ENCODE assay signal across 1 cellular context in the genomic region with DNA sequence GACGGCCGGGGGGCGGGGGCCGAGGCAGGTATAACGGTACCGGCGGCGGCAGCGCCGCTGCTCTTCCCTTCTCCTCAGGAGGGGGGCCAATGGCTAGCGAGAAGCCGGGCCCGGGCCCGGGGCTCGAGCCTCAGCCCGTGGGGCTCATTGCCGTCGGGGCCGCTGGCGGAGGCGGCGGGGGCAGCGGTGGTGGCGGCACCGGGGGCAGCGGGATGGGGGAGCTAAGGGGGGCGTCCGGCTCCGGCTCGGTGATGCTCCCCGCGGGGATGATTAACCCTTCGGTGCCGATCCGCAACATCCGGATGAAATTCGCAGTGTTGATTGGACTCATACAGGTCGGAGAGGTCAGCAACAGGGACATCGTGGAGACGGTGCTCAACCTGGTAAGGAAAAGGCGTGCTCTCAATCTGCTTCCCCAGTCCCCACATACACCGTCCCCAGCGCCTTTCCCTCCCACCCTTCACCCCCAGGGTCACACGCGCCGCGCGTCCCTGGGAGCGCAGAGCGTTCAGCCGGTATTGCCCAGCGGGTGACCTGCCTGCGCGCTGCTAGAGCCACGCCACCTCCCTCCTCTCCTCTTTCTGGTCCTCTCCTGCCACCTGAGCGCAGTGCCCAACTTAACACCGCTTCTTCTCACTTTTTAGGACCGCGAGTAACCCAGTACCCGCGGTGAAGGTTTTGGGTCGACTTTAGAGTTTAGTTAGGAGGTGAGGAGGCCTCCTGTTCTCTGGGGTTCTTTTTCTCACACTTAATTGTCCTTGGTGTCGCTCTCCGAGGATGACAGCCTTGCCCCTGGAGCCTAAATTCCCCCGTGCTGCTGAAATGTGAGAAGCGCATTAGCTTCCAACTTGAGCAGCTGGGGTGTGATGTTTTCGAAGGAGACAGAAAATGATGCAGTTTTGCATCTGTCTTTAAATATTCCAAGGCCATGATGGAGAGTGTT.
A peak's percentile ranks its signal among the peaks of the same experiment; 100 is the strongest.
TF ChIP-seq lines count a peak whose summit lies in the region.

No MANE protein-coding gene starts in this region.

TF ChIP-seq in WTC11, 78 proteins besides CTCF, POLR2A, EP300 and RAD21 (continued from another document):
- TF ChIP-seq CREM (CRISPR knock-in tag; IDR thresholded peaks at IDR 0.05): no peak
- TF ChIP-seq, protein P1, sequence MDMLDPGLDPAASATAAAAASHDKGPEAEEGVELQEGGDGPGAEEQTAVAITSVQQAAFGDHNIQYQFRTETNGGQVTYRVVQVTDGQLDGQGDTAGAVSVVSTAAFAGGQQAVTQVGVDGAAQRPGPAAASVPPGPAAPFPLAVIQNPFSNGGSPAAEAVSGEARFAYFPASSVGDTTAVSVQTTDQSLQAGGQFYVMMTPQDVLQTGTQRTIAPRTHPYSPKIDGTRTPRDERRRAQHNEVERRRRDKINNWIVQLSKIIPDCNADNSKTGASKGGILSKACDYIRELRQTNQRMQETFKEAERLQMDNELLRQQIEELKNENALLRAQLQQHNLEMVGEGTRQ (CRISPR knock-in tag; IDR thresholded peaks at IDR 0.05): 0 out of 2 replicates have a peak, but pooled peaks have one; percentile 16
- TF ChIP-seq FOXP1 (CRISPR knock-in tag; IDR thresholded peaks at IDR 0.05; ENCODE audit: borderline replicate concordance): no peak
- TF ChIP-seq JAZF1 (CRISPR knock-in tag; IDR thresholded peaks at IDR 0.05): no peak
- no peak for TF ChIP-seq ZNF219 (CRISPR knock-in tag; IDR thresholded peaks at IDR 0.05; ENCODE audit: borderline replicate concordance)
- TF ChIP-seq MYBL2 (CRISPR knock-in tag; IDR thresholded peaks at IDR 0.05): 0 out of 2 replicates have a peak, but pooled peaks have one; percentile 4
